In the genomic region with DNA sequence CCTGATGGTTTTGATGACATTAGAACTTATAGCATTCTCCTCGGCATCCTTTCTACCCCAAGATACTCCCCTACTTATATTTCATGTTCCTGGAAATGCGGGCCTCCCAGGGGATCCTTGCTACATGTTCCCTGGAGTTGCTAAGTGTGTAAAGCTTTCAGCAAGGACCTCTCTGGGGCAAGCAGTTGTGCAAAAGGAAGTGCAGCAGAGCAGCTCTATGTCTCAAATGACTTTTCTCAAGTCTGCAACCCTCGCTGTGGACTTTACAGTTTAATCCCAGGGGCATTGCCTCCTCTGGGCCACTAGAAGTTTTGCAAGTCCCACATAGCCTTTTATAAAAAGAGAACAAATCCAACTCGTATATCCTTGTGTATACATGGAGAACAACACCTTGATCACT, we compare ENCODE assay signal across 34 cellular contexts. TPM values are rescaled to one million over a fixed set of nuclear protein-coding genes. Genes with fewer than 3 reads are reported as not detected.
DNase-seq lines count a peak whose midpoint lies in the region; ATAC-seq and TF ChIP-seq lines count a peak whose summit lies in the region.
"Had no signal": no experiment of that assay in that cellular context is flagged by ENCODE, and none has a peak within 500 bp of the region (broad histone marks: within the 10 kb centered on the region; RNA-seq: fewer than 3 reads in every experiment).

No MANE protein-coding gene starts in this region.

- peaks cover 0 to 48% of the 10 kb centered on the region in 2 donors for H3K4me1 ChIP-seq in left lung
- H3K4me1 ChIP-seq in esophagus muscularis mucosa: no peaks in the 10 kb centered on the region
- H3K4me1 ChIP-seq: ascending aorta, left ventricle myocardium inferior had no signal

- H3K27ac ChIP-seq in left lung (peak overlapping the region in 1 of 2 donors; percentile 85), esophagus muscularis mucosa (replicated peaks in 1 of 4) (no peak overlapping the region)
- H3K27ac ChIP-seq: ascending aorta, cardiac muscle cell, tibial artery had no signal

- H3K9me3 Mint-ChIP-seq in CD14-positive monocyte: no peaks in the 10 kb centered on the region
- H3K9me3 Mint-ChIP-seq: activated naive CD8-positive, alpha-beta T cell treated with anti-CD3 and anti-CD28 coated beads, Interleukin-2, amount 10 ng/mL, durations not matched to agents 7 days and 5 days; activated T-cell treated with anti-CD3 and anti-CD28 coated beads, Interleukin-2, amount 50 U/mL, for 4 hours; effector memory CD8-positive, alpha-beta T cell; mesothelial cell of epicardium had no signal

- H3K4me3 ChIP-seq in left lung (peak overlapping the region in 1 of 2 donors; percentile 0), esophagus muscularis mucosa (no peak overlapping the region)
- H3K4me3 ChIP-seq: ascending aorta, cardiac muscle cell, left ventricle myocardium inferior, tibial artery had no signal

- H3K27ac Mint-ChIP-seq in CD14-positive monocyte: peak overlapping the region; percentile 92 to 99 (median 97)
- H3K27ac Mint-ChIP-seq: activated naive CD8-positive, alpha-beta T cell treated with anti-CD3 and anti-CD28 coated beads, Interleukin-2, amount 10 ng/mL, durations not matched to agents 7 days and 5 days; mesothelial cell of epicardium; progenitor cell of endocrine pancreas had no signal

- peaks cover 5 to 14% of the 10 kb centered on the region in 2 donors for H3K36me3 Mint-ChIP-seq in CD14-positive monocyte
- H3K36me3 Mint-ChIP-seq: activated naive CD8-positive, alpha-beta T cell treated with anti-CD3 and anti-CD28 coated beads, Interleukin-2, amount 10 ng/mL, durations not matched to agents 7 days and 5 days; mesothelial cell of epicardium had no signal

- H3K4me3 Mint-ChIP-seq in CD14-positive monocyte: peak overlapping the region; percentile 56 to 92
- H3K4me3 Mint-ChIP-seq: activated naive CD8-positive, alpha-beta T cell treated with anti-CD3 and anti-CD28 coated beads, Interleukin-2, amount 10 ng/mL, durations not matched to agents 7 days and 5 days; activated T-cell treated with anti-CD3 and anti-CD28 coated beads, Interleukin-2, amount 50 U/mL, for 4 hours; effector memory CD8-positive, alpha-beta T cell; mesothelial cell of epicardium had no signal

- TF ChIP-seq CTCF in CD14-positive monocyte (IDR thresholded peaks at IDR 0.05) (no peak), left lung (IDR thresholded peaks at IDR 0.05) (no peak), esophagus muscularis mucosa (IDR thresholded peaks at IDR 0.05) (no peak)

- ATAC-seq in left lung (peak; percentile 44), HG03457 (IDR thresholded peaks at IDR 0.05; ENCODE audit: unreplicated experiment) (no peak)
- ATAC-seq: activated T-cell treated with anti-CD3 and anti-CD28 coated beads, Interleukin-2, amount 50 U/mL, for 4 hours; effector memory CD8-positive, alpha-beta T cell; Panc1 had no signal

- no peaks in the 10 kb centered on the region for H3K9me3 ChIP-seq in left lung
- no peaks in the 10 kb centered on the region for H3K9me3 ChIP-seq in esophagus muscularis mucosa
- H3K9me3 ChIP-seq: ascending aorta, left ventricle myocardium inferior, tibial artery had no signal

- no peak for TF ChIP-seq POLR2A in esophagus muscularis mucosa (IDR thresholded peaks at IDR 0.05; ENCODE audit: low read depth)

- TF ChIP-seq EP300 in esophagus muscularis mucosa (IDR thresholded peaks at IDR 0.05): no peak

- 75% methylated on average over 4 of the region's 4 CpGs for WGBS in esophagus muscularis mucosa

- intact Hi-C loops in CD14-positive monocyte (cut with micrococcal nuclease): no loop called here
- intact Hi-C loops in left lung (cut with DNase I): no loop called here
- intact Hi-C loops in esophagus muscularis mucosa (cut with DNase I): no loop called here

- no peaks in the 10 kb centered on the region for H3K27me3 ChIP-seq in left lung
- peaks cover 0 to 8% (median 0%) of the 10 kb centered on the region in 4 donors for H3K27me3 ChIP-seq in esophagus muscularis mucosa
- H3K27me3 ChIP-seq: ascending aorta, cardiac muscle cell, tibial artery had no signal

- DNase-seq in AML-193 (lab: John Stamatoyannopoulos, UW): peak; percentile 67 to 69
- no peak for DNase-seq in CD14-positive monocyte (ENCODE audit: low spot score)
- peak; percentile 59 to 70 for DNase-seq in NOMO-1 (lab: John Stamatoyannopoulos, UW; ENCODE audit: unreplicated experiment in 2 of 2)
- DNase-seq in left lung: no peak
- no peak for DNase-seq in NCI-H82 treated with DMSO at 0.1 percent for 48 hours (lab: John Stamatoyannopoulos, UW; ENCODE audit: unreplicated experiment)
- DNase-seq in activated CD4-positive, CD25-positive, alpha-beta regulatory T cell (lab: John Stamatoyannopoulos, UW): no peak
- DNase-seq in esophagus muscularis mucosa (ENCODE audit: extremely low spot score): no peak
- DNase-seq: activated CD4-positive, alpha-beta T cell treated with anti-CD3 and anti-CD28 coated beads, Interleukin-2, amount 50 U/mL, for 1 hour; activated gamma-delta T cell; activated naive CD8-positive, alpha-beta T cell treated with anti-CD3 and anti-CD28 coated beads, Interleukin-2, amount 10 ng/mL, durations not matched to agents 7 days and 5 days; activated T-cell treated with anti-CD3 and anti-CD28 coated beads, Interleukin-2, amount 50 U/mL, for 4 hours; COR-L47; DMS53; effector memory CD8-positive, alpha-beta T cell; H7; islet precursor cell; left ventricle myocardium inferior; NCI-H1092 treated with DMSO at 0.1 percent for 48 hours; NCI-H187; NCI-H2171; NCI-H510A; SHP77 treated with DMSO at 0.1 percent for 48 hours; stimulated activated CD4-positive, alpha-beta T cell treated with anti-CD3 and anti-CD28 coated beads, Interleukin-12 subunit alpha, Interleukin-12 subunit beta, amount 100 ng/mL, for 4 hours; stimulated activated CD4-positive, alpha-beta T cell treated with anti-CD3 and anti-CD28 coated beads, Interleukin-4, amount 100 ng/mL, for 24 hours; tibial artery had no signal

- H3K4me1 Mint-ChIP-seq in CD14-positive monocyte: peaks cover 82% of the 10 kb centered on the region
- H3K4me1 Mint-ChIP-seq: activated naive CD8-positive, alpha-beta T cell treated with anti-CD3 and anti-CD28 coated beads, Interleukin-2, amount 10 ng/mL, durations not matched to agents 7 days and 5 days had no signal

- H3K27me3 Mint-ChIP-seq in CD14-positive monocyte (ENCODE audit: low read depth in 3 of 3): no peaks in the 10 kb centered on the region
- H3K27me3 Mint-ChIP-seq: progenitor cell of endocrine pancreas had no signal

- H3K36me3 ChIP-seq in left lung (no peaks in the 10 kb centered on the region), esophagus muscularis mucosa (no peaks in the 10 kb centered on the region)
- H3K36me3 ChIP-seq: ascending aorta, cardiac muscle cell, left ventricle myocardium inferior, tibial artery had no signal

RNA-seq across cellular contexts. Expression of a gene that starts 20.8 kb away (rescaled TPM):
- polyA plus RNA-seq in CD14-positive monocyte: 1,000 to 10,000 TPM; 1,418 to 1,917 TPM
- total RNA-seq in left lung (10 to 100 TPM; 21.9 to 82.3 TPM), esophagus muscularis mucosa (10 to 100 TPM in 1 of 4 donors, 1 to 10 TPM in 3; 2.1 to 19.7 (median 3.2) TPM)
- total RNA-seq: cardiac muscle cell, epithelial cell of proximal tubule, H7, mesothelial cell of epicardium, progenitor cell of endocrine pancreas had no signal
- polyA plus RNA-seq: BJ, cardiac muscle cell had no signal

RNA-seq across cellular contexts. Expression of a gene that starts 29.3 kb away (rescaled TPM):
- not detected for polyA plus RNA-seq in CD14-positive monocyte
- under 1 TPM in 1 of 2 donors, not detected in 1; 0.08 TPM for total RNA-seq in left lung
- total RNA-seq in esophagus muscularis mucosa: not detected
- total RNA-seq: activated naive CD8-positive, alpha-beta T cell treated with anti-CD3 and anti-CD28 coated beads, Interleukin-2, amount 10 ng/mL, durations not matched to agents 7 days and 5 days; activated T-cell treated with anti-CD3 and anti-CD28 coated beads, Interleukin-2, amount 50 U/mL, for 4 hours; ascending aorta; cardiac muscle cell; epithelial cell of proximal tubule; H7; left ventricle myocardium inferior; mesothelial cell of epicardium; progenitor cell of endocrine pancreas; sciatic nerve had no signal
- polyA plus RNA-seq: BJ, cardiac muscle cell had no signal

RNA-seq across cellular contexts. Expression of a gene that starts 38.3 kb away (rescaled TPM):
- not detected for polyA plus RNA-seq in CD14-positive monocyte
- total RNA-seq in left lung (under 1 TPM in 1 of 2 donors, not detected in 1; 0.26 TPM), esophagus muscularis mucosa (not detected)
- total RNA-seq: activated naive CD8-positive, alpha-beta T cell treated with anti-CD3 and anti-CD28 coated beads, Interleukin-2, amount 10 ng/mL, durations not matched to agents 7 days and 5 days; activated T-cell treated with anti-CD3 and anti-CD28 coated beads, Interleukin-2, amount 50 U/mL, for 4 hours; ascending aorta; cardiac muscle cell; epithelial cell of proximal tubule; H7; left ventricle myocardium inferior; mesothelial cell of epicardium; progenitor cell of endocrine pancreas; sciatic nerve had no signal
- polyA plus RNA-seq: BJ, cardiac muscle cell had no signal

RNA-seq across cellular contexts. Expression of a gene that starts 55.8 kb away (rescaled TPM):
- not detected for polyA plus RNA-seq in CD14-positive monocyte
- total RNA-seq in left lung: not detected
- total RNA-seq in esophagus muscularis mucosa: not detected
- total RNA-seq: activated naive CD8-positive, alpha-beta T cell treated with anti-CD3 and anti-CD28 coated beads, Interleukin-2, amount 10 ng/mL, durations not matched to agents 7 days and 5 days; activated T-cell treated with anti-CD3 and anti-CD28 coated beads, Interleukin-2, amount 50 U/mL, for 4 hours; ascending aorta; cardiac muscle cell; epithelial cell of proximal tubule; H7; left ventricle myocardium inferior; mesothelial cell of epicardium; progenitor cell of endocrine pancreas; sciatic nerve had no signal
- polyA plus RNA-seq: BJ, cardiac muscle cell had no signal

Comparison
In these comparisons a context has a peak if more than half of its experiments do, and no peak if none do; other contexts are left out.
1. DNase-seq: peak in AML-193 (2 of 2) and NOMO-1 (2 of 2); none in CD14-positive monocyte (single experiment), left lung (0 of 2), NCI-H82 treated with DMSO at 0.1 percent for 48 hours (single experiment), activated CD4-positive, CD25-positive, alpha-beta regulatory T cell (0 of 4) and esophagus muscularis mucosa (single experiment).